ENCODE assay signal across 8 cellular contexts in genomic region chr5:160467555-160468418, GRCh38. TPM values are rescaled to one million over a fixed set of nuclear protein-coding genes. Genes with fewer than 3 reads are reported as not detected.
A peak's percentile ranks its signal among the peaks of the same experiment; 100 is the strongest.
DNase-seq lines count a peak whose midpoint lies in the region; ATAC-seq and TF ChIP-seq lines count a peak whose summit lies in the region.

No MANE protein-coding gene starts in this region.

- no peaks in the 10 kb centered on the region for H3K27me3 Mint-ChIP-seq in Calu3 (ENCODE audit: unreplicated experiment)
- no peaks in the 10 kb centered on the region for H3K27me3 Mint-ChIP-seq in activated CD4-positive, alpha-beta memory T cell treated with anti-CD3 and anti-CD28 coated beads for 36 hours

- no peaks in the 10 kb centered on the region for H3K36me3 ChIP-seq in mesodermal cell (ENCODE audit: control insufficient read depth, insufficient read depth, low read length)

- no TSS peak for BruUV-seq in Calu3 (replicated peaks; lab: Mats Ljungman, UMichigan)

- peak overlapping the region; percentile 95 for H3K27ac Mint-ChIP-seq in Calu3 (ENCODE audit: unreplicated experiment)
- H3K27ac Mint-ChIP-seq in activated CD4-positive, alpha-beta memory T cell treated with anti-CD3 and anti-CD28 coated beads for 36 hours = peak overlapping the region; percentile 98

- peaks cover 57% of the 10 kb centered on the region for H3K36me3 Mint-ChIP-seq in Calu3 (ENCODE audit: insufficient read depth, unreplicated experiment)
- peaks cover 34% of the 10 kb centered on the region for H3K36me3 Mint-ChIP-seq in activated CD4-positive, alpha-beta memory T cell treated with anti-CD3 and anti-CD28 coated beads for 36 hours

- peak; percentile 95 for DNase-seq in Calu3
- peak; percentile 67 for DNase-seq in Jurkat, Clone E6-1 (ENCODE audit: low read depth, low spot score)
- peak; percentile 91 for DNase-seq in activated CD4-positive, alpha-beta memory T cell treated with anti-CD3 and anti-CD28 coated beads for 36 hours
- peak; percentile 77 for DNase-seq in effector CD4-positive, alpha-beta T cell
- DNase-seq in stimulated activated CD8-positive, alpha-beta memory T cell treated with anti-CD3 and anti-CD28 coated beads, Interleukin-7, amount 100 ng/mL, for 4 hours (ENCODE audit: low read depth in 2 of 2) = peak; percentile 60 to 76
- DNase-seq in NCI-H1105 (lab: John Stamatoyannopoulos, UW) = no peak

- CTCF ChIA-PET in Calu3 (lab: Charles Lee) = interaction anchor here (0.5 to 2.9 kb wide), 15 partner anchors 9 to 1557 kb away, joined by 3 to 51 read pairs (median 6); partner anchors contain the start of genes PTTG1 and SLU7
- CTCF ChIA-PET in activated CD4-positive, alpha-beta memory T cell treated with anti-CD3 and anti-CD28 coated beads for 36 hours (lab: Charles Lee) = interaction anchor here (1.0 to 6.3 kb wide), 10 partner anchors 9 to 45 kb away, joined by 3 to 115 read pairs (median 5); partner anchors contain the start of gene PTTG1

- POLR2A ChIA-PET in activated CD4-positive, alpha-beta memory T cell treated with anti-CD3 and anti-CD28 coated beads for 36 hours (lab: Charles Lee) = interaction anchor here (1.0 to 3.5 kb wide), 11 partner anchors 11 to 72 kb away, joined by 3 to 37 read pairs (median 10); partner anchors contain the start of genes PTTG1 and SLU7

- intact Hi-C loops in Calu3 (cut with micrococcal nuclease; ENCODE audit: unreplicated experiment) = loop anchor here (2.0 to 5.0 kb wide), 2 partner anchors 29 to 45 kb away; partner anchors contain the start of gene PTTG1
- intact Hi-C loops in activated CD4-positive, alpha-beta memory T cell treated with anti-CD3 and anti-CD28 coated beads for 36 hours (cut with micrococcal nuclease) = loop anchor here (1.0 to 2.0 kb wide), 7 partner anchors 10 to 1261 kb away; partner anchors contain the start of gene PTTG1

- WGBS in mesodermal cell (ENCODE audit: insufficient coverage in 2 of 2), 2 experiments = 86 to 87% methylated on average over 21 to 24 of the region's 31 CpGs

- peaks cover 86% of the 10 kb centered on the region for H3K4me1 Mint-ChIP-seq in Calu3 (ENCODE audit: low read depth, unreplicated experiment)
- H3K4me1 Mint-ChIP-seq in activated CD4-positive, alpha-beta memory T cell treated with anti-CD3 and anti-CD28 coated beads for 36 hours (ENCODE audit: low read depth) = peaks cover 65% of the 10 kb centered on the region

- no peaks in the 10 kb centered on the region for H3K9me3 Mint-ChIP-seq in Calu3 (ENCODE audit: low read depth, unreplicated experiment)
- H3K9me3 Mint-ChIP-seq in activated CD4-positive, alpha-beta memory T cell treated with anti-CD3 and anti-CD28 coated beads for 36 hours = no peaks in the 10 kb centered on the region

- no peaks in the 10 kb centered on the region for H3K9me3 ChIP-seq in mesodermal cell (ENCODE audit: control insufficient read depth, low read length)

- H3K27ac ChIP-seq in mesodermal cell (ENCODE audit: low read depth, low read length, severe bottlenecking) = peak overlapping the region; percentile 60

- H3K4me3 Mint-ChIP-seq in Calu3 (ENCODE audit: low read depth, unreplicated experiment) = peak overlapping the region; percentile 89
- H3K4me3 Mint-ChIP-seq in activated CD4-positive, alpha-beta memory T cell treated with anti-CD3 and anti-CD28 coated beads for 36 hours = peak overlapping the region; percentile 98

- peak; percentile 88 for ATAC-seq in GM21423 (IDR thresholded peaks at IDR 0.05; ENCODE audit: unreplicated experiment)

- peak overlapping the region; percentile 13 for H3K4me3 ChIP-seq in Jurkat, Clone E6-1 (ENCODE audit: low read length)
- no peak overlapping the region for H3K4me3 ChIP-seq in mesodermal cell (ENCODE audit: extremely low read depth, insufficient read depth, low read length, poor library complexity, severe bottlenecking)

- no peak for TF ChIP-seq CTCF in Calu3 (IDR thresholded peaks at IDR 0.05; ENCODE audit: unreplicated experiment)

- H3K4me1 ChIP-seq in mesodermal cell (ENCODE audit: control insufficient read depth, insufficient read depth, low read length, poor library complexity, severe bottlenecking) = peaks cover 9% of the 10 kb centered on the region

RNA-seq across cellular contexts. Expression of gene PTTG1, which starts 46.1 kb away (rescaled TPM):
- 144 and 184 TPM in 2 replicates for total RNA-seq in Calu3 (2022)
- polyA plus RNA-seq in Jurkat, Clone E6-1 (2012; ENCODE audit: insufficient read depth, insufficient read length) = 390 TPM
- total RNA-seq in activated CD4-positive, alpha-beta memory T cell treated with anti-CD3 and anti-CD28 coated beads for 36 hours = 100 to 1,000 TPM; 228 to 236 TPM
- 255 TPM for polyA plus RNA-seq in mesodermal cell (2013, experiment 1 of 2)
- polyA plus RNA-seq in mesodermal cell (2013, experiment 2 of 2) = 265 TPM

RNA-seq across cellular contexts. Expression of gene SLU7, which starts 48.9 kb away (rescaled TPM):
- total RNA-seq in Calu3 (2022) = 62.8 and 71.2 TPM in 2 replicates
- polyA plus RNA-seq in Jurkat, Clone E6-1 (2012; ENCODE audit: insufficient read depth, insufficient read length) = 80.3 TPM
- 10 to 100 TPM; 45.9 to 46.4 TPM for total RNA-seq in activated CD4-positive, alpha-beta memory T cell treated with anti-CD3 and anti-CD28 coated beads for 36 hours
- polyA plus RNA-seq in mesodermal cell (2013, experiment 1 of 2) = 52.5 TPM
- 49.2 TPM for polyA plus RNA-seq in mesodermal cell (2013, experiment 2 of 2)
